Comparison of ENCODE assay signal across 8 cellular contexts in genomic region chr15:76866716-76867321, GRCh38. TPM values are rescaled to one million over a fixed set of nuclear protein-coding genes. Genes with fewer than 3 reads are reported as not detected.
DNase-seq lines count a peak whose midpoint lies in the region; ATAC-seq and TF ChIP-seq lines count a peak whose summit lies in the region.

No MANE protein-coding gene starts in this region.

- CTCF ChIA-PET in PC-3 (lab: Charles Lee) = no interaction called here

- no peaks in the 10 kb centered on the region for H3K79me2 ChIP-seq in PC-3 (ENCODE audit: low read length)

- H3K9me2 ChIP-seq in PC-3 (replicated peaks; ENCODE audit: low read length) = no peaks in the 10 kb centered on the region

- POLR2A ChIA-PET in PC-3 (lab: Charles Lee; ENCODE audit: unreplicated experiment) = no interaction called here

- H3K27ac ChIP-seq in PC-3 (ENCODE audit: low read length) = no peak overlapping the region

- peak; percentile 24; the same call in 1 of the 2 replicates for TF ChIP-seq CTCF in GM12875 (IDR thresholded peaks at IDR 0.05; ENCODE audit: borderline replicate concordance, insufficient read depth, low read depth, low read length)
- TF ChIP-seq CTCF in PC-3 (conservative IDR thresholded peaks at IDR 0.05; ENCODE audit: low read depth, low read length) = peak; percentile 75
- TF ChIP-seq CTCF in fibroblast of pulmonary artery (IDR thresholded peaks at IDR 0.05; ENCODE audit: low read length, missing control alignments) = peak; percentile 62

- no peak overlapping the region for H3K4me3 ChIP-seq in GM12875 (ENCODE audit: low read depth, low read length)
- no peak overlapping the region for H3K4me3 ChIP-seq in PC-3 (ENCODE audit: low read length)
- no peak overlapping the region for H3K4me3 ChIP-seq in fibroblast of pulmonary artery (replicated peaks; ENCODE audit: low read depth, low read length)

- 0 out of 2 replicates have a peak, but pooled peaks have one; percentile 24 for ATAC-seq in PC-3

- no peaks in the 10 kb centered on the region for H3F3A ChIP-seq in PC-3 (ENCODE audit: low read length, unreplicated experiment)

- no peak overlapping the region for H3K9ac ChIP-seq in PC-3 (ENCODE audit: low read length)

- DNase-seq in AG08395 (ENCODE audit: low spot score) (peak; percentile 30), PC-3 (peak; percentile 61), fibroblast of pulmonary artery (ENCODE audit: low read depth) (peak; percentile 65), renal cortical epithelial cell (ENCODE audit: low read depth) (peak; percentile 44), NCI-H2081 treated with DMSO at 0.1 percent for 48 hours (lab: John Stamatoyannopoulos, UW) (no peak), iPS-NIHi11 (ENCODE audit: low spot score) (no peak), iPS-NIHi7 (ENCODE audit: extremely low spot score) (no peak)

- no peaks in the 10 kb centered on the region for H3K27me3 ChIP-seq in PC-3 (ENCODE audit: low read length)

- no peaks in the 10 kb centered on the region for H3K4me1 ChIP-seq in PC-3 (ENCODE audit: insufficient read depth, low read length)

- BruUV-seq in PC-3 (replicated peaks; lab: Mats Ljungman, UMichigan) = no TSS peak

- no peak overlapping the region for H2AFZ ChIP-seq in PC-3 (ENCODE audit: low read length)

- H3K9me3 ChIP-seq in PC-3 (ENCODE audit: low read length) = no peaks in the 10 kb centered on the region

- intact Hi-C loops in PC-3 (cut with micrococcal nuclease) = loop anchor here (1.0 to 10.0 kb wide), 4 partner anchors 532 to 718 kb away; partner anchors contain the start of gene ISL2

- H3K4me2 ChIP-seq in PC-3 (ENCODE audit: low read length) = no peak overlapping the region

- H3K36me3 ChIP-seq in PC-3 (ENCODE audit: low read depth, low read length) = no peaks in the 10 kb centered on the region

- no peaks in the 10 kb centered on the region for H4K20me1 ChIP-seq in PC-3 (ENCODE audit: low read length)

RNA-seq across cellular contexts. Expression of gene SCAPER, which starts 38.3 kb away (rescaled TPM):
- total RNA-seq in PC-3 (2014; rRNA removed) (3.6 and 6.0 TPM in 2 replicates), renal cortical epithelial cell (7.3 and 11.7 TPM in 2 replicates)

Comparison
In these comparisons a context has a peak if more than half of its experiments do, and no peak if none do; other contexts are left out.
1. DNase-seq: peak in AG08395 (single experiment), PC-3 (single experiment), fibroblast of pulmonary artery (single experiment) and renal cortical epithelial cell (single experiment); none in NCI-H2081 treated with DMSO at 0.1 percent for 48 hours (single experiment), iPS-NIHi11 (single experiment) and iPS-NIHi7 (single experiment).
2. CTCF ChIP-seq: peak in every context shown above with its lines; median percentile 75 in PC-3; 62 in fibroblast of pulmonary artery; 24 in GM12875.